7 cellular contexts compared by ENCODE assay signal in genomic region chr21:26846036-26846931, GRCh38. TPM values are rescaled to one million over a fixed set of nuclear protein-coding genes. Genes with fewer than 3 reads are reported as not detected.
A peak's percentile ranks its signal among the peaks of the same experiment; 100 is the strongest.
DNase-seq lines count a peak whose midpoint lies in the region; ATAC-seq lines count a peak whose summit lies in the region.

No MANE protein-coding gene starts in this region.

- H3K4me3 Mint-ChIP-seq in central memory CD8-positive, alpha-beta T cell, result peak overlapping the region; percentile 73

- H3K4me3 ChIP-seq in GM08714 (ENCODE audit: low read length), result peak overlapping the region; percentile 29; the same call in 1 of the 2 replicates

- no peaks in the 10 kb centered on the region for H3K9me3 Mint-ChIP-seq in central memory CD8-positive, alpha-beta T cell

- intact Hi-C loops in sciatic nerve (cut with DNase I), result loop anchor here (5.0 kb wide), 1 partner anchor 79 kb away; no protein-coding TSS in a partner anchor

- H3K4me1 Mint-ChIP-seq in central memory CD8-positive, alpha-beta T cell, result peaks cover 34% of the 10 kb centered on the region

- H3K27me3 Mint-ChIP-seq in central memory CD8-positive, alpha-beta T cell, result peaks cover 57% of the 10 kb centered on the region

- peak; percentile 31 to 50 for DNase-seq in NOMO-1 (lab: John Stamatoyannopoulos, UW; ENCODE audit: unreplicated experiment in 2 of 2)
- DNase-seq in central memory CD8-positive, alpha-beta T cell (ENCODE audit: low spot score in 2 of 2), result no peak
- DNase-seq in iPS-NIHi7 (ENCODE audit: extremely low spot score), result peak; percentile 60
- peak; percentile 94 for DNase-seq in sciatic nerve (ENCODE audit: low spot score)

- H3K36me3 Mint-ChIP-seq in central memory CD8-positive, alpha-beta T cell (ENCODE audit: insufficient read depth), result peaks cover 1% of the 10 kb centered on the region

- no peak overlapping the region for H3K27ac Mint-ChIP-seq in central memory CD8-positive, alpha-beta T cell (ENCODE audit: low read depth)

- ATAC-seq in central memory CD8-positive, alpha-beta T cell (replicated peaks; ENCODE audit: extremely low read depth, poor library complexity, severe bottlenecking), result no peak
- ATAC-seq in sciatic nerve (peak; percentile 66), GM19455 (IDR thresholded peaks at IDR 0.05; ENCODE audit: unreplicated experiment) (no peak), GM18858 (IDR thresholded peaks at IDR 0.05; ENCODE audit: unreplicated experiment) (no peak)

RNA-seq across cellular contexts. Expression of gene ADAMTS1, which starts 1.1 kb away (rescaled TPM):
- 128 TPM for total RNA-seq in sciatic nerve

Comparison
In these comparisons a context has a peak if more than half of its experiments do, and no peak if none do; other contexts are left out.
1. DNase-seq: peak in NOMO-1 (2 of 2), iPS-NIHi7 (single experiment) and sciatic nerve (single experiment); none in central memory CD8-positive, alpha-beta T cell (0 of 2).